In genomic region chr1:86704456-86704971, GRCh38 we compare ENCODE assay signal across 8 cellular contexts. TPM values are rescaled to one million over a fixed set of nuclear protein-coding genes. Genes with fewer than 3 reads are reported as not detected.
DNase-seq lines count a peak whose midpoint lies in the region; ATAC-seq and TF ChIP-seq lines count a peak whose summit lies in the region.

SH3GLB1 (plus strand) TSS chr1:86704576; CDS start chr1:86704900, 324 bp downstream.

- H3K36me3 ChIP-seq in DOHH2 (ENCODE audit: control insufficient read depth, low read length) (peaks cover 20% of the 10 kb centered on the region), Panc1 (ENCODE audit: control insufficient read depth, insufficient read depth, low read length) (no peaks in the 10 kb centered on the region; the same call in 1 of the 2 replicates), muscle layer of duodenum (ENCODE audit: control insufficient read depth in 1 of 2, insufficient read depth in 2 of 2, low read length in 2 of 2) (peaks cover 0 to 13% of the 10 kb centered on the region in 2 donors)

- in situ Hi-C loops in Panc1 (cut with HindIII; ENCODE audit: low pct_unique_long_range_greater_than_20kb, low sequenced_read_pairs) = no loop called here

- intact Hi-C loops in Panc1 (cut with micrococcal nuclease; ENCODE audit: unreplicated experiment) = no loop called here

- ATAC-seq in GM21737 (IDR thresholded peaks at IDR 0.05; ENCODE audit: unreplicated experiment) (peak; percentile 85), Panc1 (peak; percentile 96), esophagus mucosa (peak; percentile 94)
- peak; percentile 94 to 95 for ATAC-seq in activated T-cell treated with anti-CD3 and anti-CD28 coated beads, Interleukin-2, amount 50 U/mL, for 4 hours

- H4K20me1 ChIP-seq in DOHH2 (ENCODE audit: control insufficient read depth, insufficient read depth, low read depth, low read length) = 0 out of 2 replicates have a peak, but pooled peaks cover 4% of the 10 kb centered on the region

- H3K9me2 ChIP-seq in DOHH2 (replicated peaks; ENCODE audit: control insufficient read depth, low read length) = no peaks in the 10 kb centered on the region

- H3K4me3 ChIP-seq in DOHH2 (ENCODE audit: low read length) (peak within 1 kb of the TSS; percentile 72), Panc1 (ENCODE audit: low read depth in 2 of 2, low read length in 2 of 2) (peak within 1 kb of the TSS; percentile 90 to 95), muscle layer of duodenum (ENCODE audit: low read depth in 1 of 2, low read length in 2 of 2) (peak within 1 kb of the TSS; percentile 87 to 92)

- H3K9me3 ChIP-seq in DOHH2 (ENCODE audit: control insufficient read depth, insufficient read depth, low read length) (no peaks in the 10 kb centered on the region), Panc1 (ENCODE audit: control insufficient read depth, insufficient read depth, low read depth, low read length) (no peaks in the 10 kb centered on the region), muscle layer of duodenum (ENCODE audit: control insufficient read depth in 1 of 2, low read length in 2 of 2) (no peaks in the 10 kb centered on the region)

- no TSS peak for BruUV-seq in Panc1 (replicated peaks; lab: Mats Ljungman, UMichigan)

- POLR2A ChIA-PET in Panc1 (lab: Charles Lee) = interaction anchor here (0.6 to 1.8 kb wide), 3 partner anchors 10 to 1495 kb away, joined by 3 to 9 read pairs (median 5); no protein-coding TSS in a partner anchor

- H3K27me3 ChIP-seq in DOHH2 (ENCODE audit: control insufficient read depth, low read length) (no peaks in the 10 kb centered on the region), Panc1 (ENCODE audit: control insufficient read depth, insufficient read depth, low read length) (no peaks in the 10 kb centered on the region), muscle layer of duodenum (ENCODE audit: low read depth, low read length) (no peaks in the 10 kb centered on the region)

- peak within 1 kb of the TSS; percentile 87 for H3K4me2 ChIP-seq in DOHH2 (ENCODE audit: low read length)

- H3K36me3 Mint-ChIP-seq in activated T-cell treated with anti-CD3 and anti-CD28 coated beads, Interleukin-2, amount 50 U/mL, for 4 hours (ENCODE audit: insufficient read depth) = peaks cover 4% of the 10 kb centered on the region

- H3K27me3 Mint-ChIP-seq in activated T-cell treated with anti-CD3 and anti-CD28 coated beads, Interleukin-2, amount 50 U/mL, for 4 hours (ENCODE audit: low read depth) = no peaks in the 10 kb centered on the region

- TF ChIP-seq CTCF in DOHH2 (IDR thresholded peaks at IDR 0.05; ENCODE audit: low read depth, low read length, poor library complexity, severe bottlenecking) (peak; percentile 83), Panc1 (IDR thresholded peaks at IDR 0.05) (peak; percentile 99)

- DNase-seq in KG1 (lab: John Stamatoyannopoulos, UW) = peak; percentile 93
- DNase-seq in Panc1 (ENCODE audit: low read depth, low spot score) = peak; percentile 60
- peak; percentile 85 for DNase-seq in activated T-cell treated with anti-CD3 and anti-CD28 coated beads, Interleukin-2, amount 50 U/mL, for 4 hours
- peak; percentile 72 to 84 for DNase-seq in stimulated activated CD8-positive, alpha-beta memory T cell treated with anti-CD3 and anti-CD28 coated beads, Interleukin-7, amount 100 ng/mL, for 4 hours (ENCODE audit: low read depth in 2 of 2)

- peaks cover 50% of the 10 kb centered on the region for H3K4me1 Mint-ChIP-seq in activated T-cell treated with anti-CD3 and anti-CD28 coated beads, Interleukin-2, amount 50 U/mL, for 4 hours (ENCODE audit: low read depth)

- H3F3A ChIP-seq in DOHH2 (ENCODE audit: control insufficient read depth, insufficient read depth) = no peaks in the 10 kb centered on the region

- H3K4me1 ChIP-seq in DOHH2 (ENCODE audit: control insufficient read depth, low read length) (peaks cover 27% of the 10 kb centered on the region), Panc1 (ENCODE audit: control insufficient read depth, insufficient read depth, low read length) (peaks cover 17% of the 10 kb centered on the region), muscle layer of duodenum (ENCODE audit: control insufficient read depth in 1 of 2, insufficient read depth in 2 of 2, low read length in 2 of 2) (peaks cover 14 to 32% of the 10 kb centered on the region in 2 donors)

- peak within 1 kb of the TSS; percentile 75 for H3K27ac ChIP-seq in DOHH2 (ENCODE audit: low read depth, low read length)
- H3K27ac ChIP-seq in Panc1 (ENCODE audit: low read length) = peak within 1 kb of the TSS; percentile 97
- peak within 1 kb of the TSS; percentile 91 for H3K27ac ChIP-seq in muscle layer of duodenum (ENCODE audit: low read length)

- H3K4me3 Mint-ChIP-seq in activated T-cell treated with anti-CD3 and anti-CD28 coated beads, Interleukin-2, amount 50 U/mL, for 4 hours = peak within 1 kb of the TSS; percentile 98

- CTCF ChIA-PET in Panc1 (lab: Charles Lee) = interaction anchor here (0.5 to 1.4 kb wide), 27 partner anchors 9 to 534 kb away, joined by 3 to 9 read pairs (median 4); partner anchors contain the start of genes HS2ST1 and SELENOF

- no peaks in the 10 kb centered on the region for H3K9me3 Mint-ChIP-seq in activated T-cell treated with anti-CD3 and anti-CD28 coated beads, Interleukin-2, amount 50 U/mL, for 4 hours

- H3K79me2 ChIP-seq in DOHH2 (ENCODE audit: control insufficient read depth, low read length) = peaks cover 48% of the 10 kb centered on the region

RNA-seq across cellular contexts. Expression of gene SH3GLB1, which starts in this region (rescaled TPM):
- total RNA-seq in Panc1 (2021; ENCODE audit: unreplicated experiment) (94.3 TPM), esophagus mucosa (99.9 TPM)
- polyA plus RNA-seq in Panc1 (2012; ENCODE audit: insufficient read length) = 53.3 TPM
- total RNA-seq in activated T-cell treated with anti-CD3 and anti-CD28 coated beads, Interleukin-2, amount 50 U/mL, for 4 hours = 10 to 100 TPM; 40.8 to 51.1 (median 42.1) TPM

Comparison
In these comparisons a context has a peak if more than half of its experiments do, and no peak if none do; other contexts are left out.
1. Peak in every context shown above with its lines: DNase-seq, ATAC-seq, H3K4me3 ChIP-seq and H3K27ac ChIP-seq.